Comparison of ENCODE assay signal across 14 cellular contexts in the genomic region with DNA sequence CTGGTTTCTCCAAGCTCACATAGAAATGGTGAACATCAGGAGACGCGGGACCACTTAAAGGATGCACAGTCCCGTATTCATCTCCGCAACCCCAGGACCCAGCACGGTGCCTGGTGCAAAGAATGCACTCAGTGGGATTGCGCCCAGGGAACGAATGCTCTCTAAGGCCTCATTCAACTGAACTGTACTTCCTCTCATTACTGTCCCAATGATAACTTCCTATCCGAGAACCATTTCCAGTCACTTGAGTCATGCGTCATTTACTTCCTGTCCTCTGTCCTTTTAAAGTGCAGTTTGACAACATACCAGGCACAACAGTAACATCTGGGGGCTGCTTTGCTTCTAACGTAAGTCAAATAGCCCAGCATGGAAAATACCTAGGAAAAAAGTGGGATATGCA.
DNase-seq lines count a peak whose midpoint lies in the region; ATAC-seq and TF ChIP-seq lines count a peak whose summit lies in the region.
"Had no signal": no experiment of that assay in that cellular context is flagged by ENCODE, and none has a peak within 500 bp of the region (broad histone marks: within the 10 kb centered on the region; RNA-seq: fewer than 3 reads in every experiment).

No MANE protein-coding gene starts in this region.

- H3K9me3 ChIP-seq in BLaER1 treated with 17β-estradiol and CSF1 and Interleukin-3, amounts not matched to agents 10 nM and 100 nM (replicated peaks in 1 of 11), result no peaks in the 10 kb centered on the region
- H3K9me3 ChIP-seq in adrenal gland (replicated peaks in 1 of 3) (no peaks in the 10 kb centered on the region), muscle layer of duodenum (ENCODE audit: control insufficient read depth in 1 of 2, low read length in 2 of 2) (no peaks in the 10 kb centered on the region)
- H3K9me3 ChIP-seq: uterus had no signal

- DNase-seq in MV-4-11 (lab: John Stamatoyannopoulos, UW) (peak; percentile 88), adrenal gland (no peak), NCI-H774 (lab: John Stamatoyannopoulos, UW) (no peak), dedifferentiated amniotic fluid mesenchymal stem cell (ENCODE audit: extremely low spot score) (no peak)
- no peak for DNase-seq in central memory CD4-positive, alpha-beta T cell
- DNase-seq: activated T-cell treated with anti-CD3 and anti-CD28 coated beads, Interleukin-2, amount 50 U/mL, for 48 hours; NCI-H2081; uterus; WERI-Rb-1 had no signal

- H3K4me1 ChIP-seq in BLaER1 treated with 17β-estradiol and CSF1 and Interleukin-3, amounts not matched to agents 10 nM and 100 nM, result peaks cover 30 to 100% (median 55%) of the 10 kb centered on the region in 10 experiments
- peaks cover 49 to 62% of the 10 kb centered on the region in 2 donors for H3K4me1 ChIP-seq in adrenal gland (replicated peaks in 1 of 2)
- no peaks in the 10 kb centered on the region for H3K4me1 ChIP-seq in muscle layer of duodenum (ENCODE audit: control insufficient read depth in 1 of 2, insufficient read depth in 2 of 2, low read length in 2 of 2)
- H3K4me1 ChIP-seq: uterus had no signal

- H3K27ac ChIP-seq in BLaER1 treated with 17β-estradiol and CSF1 and Interleukin-3, amounts not matched to agents 10 nM and 100 nM, result peak overlapping the region in 10 of 11 experiments; percentile 35 to 93 (median 68); a peak in 20 of 22 replicates
- peak overlapping the region in 4 of 5 donors; percentile 35 to 82 (median 64) for H3K27ac ChIP-seq in adrenal gland
- H3K27ac ChIP-seq in muscle layer of duodenum (ENCODE audit: low read length), result peak overlapping the region; percentile 67
- H3K27ac ChIP-seq: uterus had no signal

- H3K4me3 ChIP-seq in BLaER1 treated with 17β-estradiol and CSF1 and Interleukin-3, amounts not matched to agents 10 nM and 100 nM, result peak overlapping the region in 3 of 10 experiments; percentile 11 to 31 (median 17); a peak in 2 of 20 replicates
- H3K4me3 ChIP-seq in adrenal gland (no peak overlapping the region), muscle layer of duodenum (ENCODE audit: low read depth in 1 of 2, low read length in 2 of 2) (no peak overlapping the region)
- H3K4me3 ChIP-seq: skin epidermis, uterus had no signal

- H3K9ac ChIP-seq in BLaER1 treated with 17β-estradiol and CSF1 and Interleukin-3, amounts not matched to agents 10 nM and 100 nM, result peak overlapping the region in 6 of 11 experiments; percentile 42 to 79 (median 68); a peak in 10 of 22 replicates

- 59 to 73% (median 65%) methylated on average over 10 of the region's 10 CpGs for WGBS in adrenal gland, 4 donors

- H3K4me2 ChIP-seq in BLaER1 treated with 17β-estradiol and CSF1 and Interleukin-3, amounts not matched to agents 10 nM and 100 nM, result peak overlapping the region; percentile 28 to 94 (median 63)

- peaks cover 0 to 12% (median 0%) of the 10 kb centered on the region in 11 experiments; a peak in 3 of 22 replicates for H3K36me3 ChIP-seq in BLaER1 treated with 17β-estradiol and CSF1 and Interleukin-3, amounts not matched to agents 10 nM and 100 nM
- H3K36me3 ChIP-seq in adrenal gland (replicated peaks in 1 of 2) (no peaks in the 10 kb centered on the region), muscle layer of duodenum (ENCODE audit: control insufficient read depth in 1 of 2, insufficient read depth in 2 of 2, low read length in 2 of 2) (no peaks in the 10 kb centered on the region)
- H3K36me3 ChIP-seq: uterus, WERI-Rb-1 had no signal

- intact Hi-C loops in adrenal gland (cut with DNase I), result no loop called here

- TF ChIP-seq POLR2A in adrenal gland (IDR thresholded peaks at IDR 0.05), result peak in 1 of 2 donors; percentile 39

- H3K27me3 ChIP-seq in BLaER1 treated with 17β-estradiol and CSF1 and Interleukin-3, amounts not matched to agents 10 nM and 100 nM, result no peaks in the 10 kb centered on the region
- no peaks in the 10 kb centered on the region for H3K27me3 ChIP-seq in adrenal gland
- H3K27me3 ChIP-seq in muscle layer of duodenum (ENCODE audit: low read depth, low read length), result no peaks in the 10 kb centered on the region
- H3K27me3 ChIP-seq: uterus had no signal

- H4K20me1 ChIP-seq in BLaER1 treated with 17β-estradiol and CSF1 and Interleukin-3, amounts not matched to agents 10 nM and 100 nM, result peaks cover 0 to 7% (median 0%) of the 10 kb centered on the region in 11 experiments; a peak in 1 of 22 replicates

- no peak for TF ChIP-seq CTCF in adrenal gland (IDR thresholded peaks at IDR 0.05)

- no peak for ATAC-seq in HG03460 (IDR thresholded peaks at IDR 0.05; ENCODE audit: unreplicated experiment)
- ATAC-seq: Panc1 had no signal
